ENCODE assay signal across 8 cellular contexts in the genomic region with DNA sequence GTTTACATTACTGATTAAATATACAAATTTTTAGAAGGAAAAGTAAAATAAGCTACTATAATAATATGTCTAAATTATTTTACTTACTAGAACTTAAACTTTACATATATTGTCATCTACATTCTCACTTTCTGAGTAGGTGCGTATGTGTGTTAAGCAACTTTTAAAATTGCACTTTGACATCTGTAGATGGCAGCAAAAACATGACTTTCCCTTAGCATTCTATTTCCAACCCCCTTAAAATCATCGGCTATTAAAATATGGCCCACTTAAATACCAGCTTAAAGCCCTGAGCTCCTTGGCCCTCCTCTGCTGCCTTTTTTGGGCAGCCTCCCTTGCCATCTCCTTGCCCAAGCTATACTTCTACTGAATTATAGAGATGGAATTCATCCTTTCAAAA.
A peak's percentile ranks its signal among the peaks of the same experiment; 100 is the strongest.
DNase-seq lines count a peak whose midpoint lies in the region; ATAC-seq and FAIRE-seq lines count a peak whose summit lies in the region.

No MANE protein-coding gene starts in this region.

- H3K27me3 Mint-ChIP-seq in activated naive CD8-positive, alpha-beta T cell treated with anti-CD3 and anti-CD28 coated beads for 36 hours = peaks cover 50% of the 10 kb centered on the region

- no peak for FAIRE-seq in small intestine (lab: Jason Lieb, UNC)

- H3K9me3 Mint-ChIP-seq in activated naive CD8-positive, alpha-beta T cell treated with anti-CD3 and anti-CD28 coated beads for 36 hours = no peaks in the 10 kb centered on the region

- no peaks in the 10 kb centered on the region for H3K4me1 ChIP-seq in small intestine (ENCODE audit: control insufficient read depth in 2 of 2, insufficient read depth in 1 of 2, low read depth in 1 of 2, low read length in 1 of 2)

- no peaks in the 10 kb centered on the region for H3K27me3 ChIP-seq in small intestine (ENCODE audit: control insufficient read depth in 2 of 2, insufficient read depth in 2 of 2, low read length in 2 of 2)

- peak; percentile 50 for DNase-seq in NCI-H2171 treated with DMSO at 0.1 percent for 48 hours (lab: John Stamatoyannopoulos, UW)
- DNase-seq in NCI-H2171 (lab: John Stamatoyannopoulos, UW) = no peak
- DNase-seq in MV-4-11 (lab: John Stamatoyannopoulos, UW) = peak; percentile 31
- DNase-seq in dermis microvascular lymphatic vessel endothelial cell (ENCODE audit: low read depth in 2 of 2) = peak; percentile 51 to 52
- DNase-seq in small intestine = peak; percentile 19
- DNase-seq in activated naive CD8-positive, alpha-beta T cell treated with anti-CD3 and anti-CD28 coated beads for 36 hours = no peak
- DNase-seq in stimulated activated CD8-positive, alpha-beta memory T cell treated with anti-CD3 and anti-CD28 coated beads, Interleukin-4, amount 100 ng/mL, for 48 hours = no peak

- 20 to 36% (median 29%) methylated on average over 2 of the region's 2 CpGs for WGBS in small intestine, 3 donors

- H3K36me3 ChIP-seq in small intestine (ENCODE audit: control insufficient read depth in 2 of 2, insufficient read depth in 2 of 2, low read length in 2 of 2) = no peaks in the 10 kb centered on the region

- no peaks in the 10 kb centered on the region for H3K9me3 ChIP-seq in small intestine (ENCODE audit: control insufficient read depth, low read depth)

- no peak overlapping the region for H3K27ac Mint-ChIP-seq in activated naive CD8-positive, alpha-beta T cell treated with anti-CD3 and anti-CD28 coated beads for 36 hours

- H3K27ac ChIP-seq in small intestine (ENCODE audit: low read depth in 1 of 2, low read length in 1 of 2) = no peak overlapping the region

- H3K4me3 Mint-ChIP-seq in activated naive CD8-positive, alpha-beta T cell treated with anti-CD3 and anti-CD28 coated beads for 36 hours = no peak overlapping the region

- no peak overlapping the region for H3K4me3 ChIP-seq in small intestine (ENCODE audit: low read depth in 1 of 2, low read length in 2 of 2)

- no peak for ATAC-seq in GM19463 (IDR thresholded peaks at IDR 0.05; ENCODE audit: unreplicated experiment)

- H3K36me3 Mint-ChIP-seq in activated naive CD8-positive, alpha-beta T cell treated with anti-CD3 and anti-CD28 coated beads for 36 hours = no peaks in the 10 kb centered on the region

- H3K4me1 Mint-ChIP-seq in activated naive CD8-positive, alpha-beta T cell treated with anti-CD3 and anti-CD28 coated beads for 36 hours = peaks cover 2% of the 10 kb centered on the region

Comparison
In these comparisons a context has a peak if more than half of its experiments do, and no peak if none do; other contexts are left out.
1. DNase-seq: peak in NCI-H2171 treated with DMSO at 0.1 percent for 48 hours (single experiment), MV-4-11 (single experiment), dermis microvascular lymphatic vessel endothelial cell (2 of 2) and small intestine (single experiment); none in NCI-H2171 (single experiment), activated naive CD8-positive, alpha-beta T cell treated with anti-CD3 and anti-CD28 coated beads for 36 hours (single experiment) and stimulated activated CD8-positive, alpha-beta memory T cell treated with anti-CD3 and anti-CD28 coated beads, Interleukin-4, amount 100 ng/mL, for 48 hours (single experiment).